In the genomic region with DNA sequence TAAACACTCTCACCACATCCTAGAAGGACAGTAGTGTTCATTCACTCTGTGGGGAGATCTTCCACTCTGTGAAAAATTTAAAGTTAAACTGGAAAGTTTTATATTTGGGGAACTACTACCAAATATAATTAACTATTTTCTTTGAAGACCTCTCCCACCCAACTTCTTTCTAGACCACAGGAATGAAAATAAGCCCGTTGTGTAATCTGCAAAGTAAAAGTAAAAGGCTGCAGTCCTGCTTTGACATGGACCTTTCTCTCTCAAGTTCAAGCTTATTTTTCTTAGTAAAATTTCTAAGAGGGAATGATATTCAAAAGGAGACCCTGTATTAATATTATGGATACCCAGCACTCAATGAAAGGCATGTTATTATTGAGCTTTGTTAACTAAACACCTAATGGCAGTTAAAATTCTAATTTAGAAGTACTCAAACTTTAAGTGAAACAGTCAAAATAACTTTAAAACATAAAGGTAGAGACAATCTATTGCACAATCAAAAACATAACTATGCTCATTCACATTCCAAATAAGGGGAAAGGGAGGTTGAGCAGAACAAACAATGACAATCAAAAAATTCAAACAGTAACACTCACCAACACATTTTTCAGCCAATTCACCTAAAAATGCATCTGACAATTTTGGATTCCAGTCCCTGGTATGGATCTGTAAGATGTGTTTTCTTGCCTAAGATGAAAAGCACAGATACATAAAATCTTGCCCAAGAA, we compare ENCODE assay signal across 20 cellular contexts.
DNase-seq lines count a peak whose midpoint lies in the region; ATAC-seq and TF ChIP-seq lines count a peak whose summit lies in the region.
"Had no signal": no experiment of that assay in that cellular context is flagged by ENCODE, and none has a peak within 500 bp of the region (broad histone marks: within the 10 kb centered on the region; RNA-seq: fewer than 3 reads in every experiment).

No MANE protein-coding gene starts in this region.

- H3K27me3 Mint-ChIP-seq in GM23338 (ENCODE audit: insufficient read depth, low read depth, poor library complexity) = peaks cover 2% of the 10 kb centered on the region
- H3K27me3 Mint-ChIP-seq in progenitor cell of endocrine pancreas = no peaks in the 10 kb centered on the region
- H3K27me3 Mint-ChIP-seq: activated CD4-positive, alpha-beta T cell treated with anti-CD3 and anti-CD28 coated beads for 36 hours; activated naive CD4-positive, alpha-beta T cell treated with anti-CD3 and anti-CD28 coated beads, Interleukin-2, amount 10 ng/mL, durations not matched to agents 7 days and 5 days; effector memory CD8-positive, alpha-beta T cell had no signal

- H3F3A ChIP-seq in GM23338 (replicated peaks; ENCODE audit: low read depth) = no peaks in the 10 kb centered on the region

- no peaks in the 10 kb centered on the region for H3K36me3 ChIP-seq in GM23338 (ENCODE audit: insufficient read depth)

- no peaks in the 10 kb centered on the region for H4K20me1 ChIP-seq in GM23338 (replicated peaks; ENCODE audit: insufficient read depth)

- no peak overlapping the region for H3K4me2 ChIP-seq in GM23338
- H3K4me2 ChIP-seq: SK-N-SH had no signal

- no peaks in the 10 kb centered on the region for H3K4me1 ChIP-seq in GM23338 (ENCODE audit: insufficient read depth)
- H3K4me1 ChIP-seq: pancreas had no signal

- H3K27ac Mint-ChIP-seq in GM23338 (no peak overlapping the region), progenitor cell of endocrine pancreas (no peak overlapping the region)
- H3K27ac Mint-ChIP-seq: activated CD4-positive, alpha-beta T cell treated with anti-CD3 and anti-CD28 coated beads for 36 hours; activated naive CD4-positive, alpha-beta T cell treated with anti-CD3 and anti-CD28 coated beads, Interleukin-2, amount 10 ng/mL, durations not matched to agents 7 days and 5 days had no signal

- H3K9me3 Mint-ChIP-seq in GM23338 (no peaks in the 10 kb centered on the region), progenitor cell of endocrine pancreas (ENCODE audit: low read depth) (no peaks in the 10 kb centered on the region)
- H3K9me3 Mint-ChIP-seq: activated naive CD4-positive, alpha-beta T cell treated with anti-CD3 and anti-CD28 coated beads, Interleukin-2, amount 10 ng/mL, durations not matched to agents 7 days and 5 days; effector memory CD8-positive, alpha-beta T cell had no signal

- H3K4me3 ChIP-seq in GM23338 (no peak overlapping the region), coronary artery (no peak overlapping the region)
- H3K4me3 ChIP-seq: left lung, pancreas, skin epidermis, thoracic aorta had no signal

- no peak overlapping the region for H2AFZ ChIP-seq in GM23338

- ATAC-seq in GM23338 = no peak
- ATAC-seq: activated CD4-positive, alpha-beta T cell treated with anti-CD3 and anti-CD28 coated beads for 36 hours; effector memory CD8-positive, alpha-beta T cell; foreskin keratinocyte; left lung; pancreas had no signal

- H3K79me2 ChIP-seq in GM23338 (replicated peaks; ENCODE audit: insufficient read depth) = no peaks in the 10 kb centered on the region

- H3K27me3 ChIP-seq in GM23338 (ENCODE audit: insufficient read depth) = no peaks in the 10 kb centered on the region
- H3K27me3 ChIP-seq: foreskin keratinocyte, left lung, pancreas had no signal

- H3K4me3 Mint-ChIP-seq in GM23338 (no peak overlapping the region), progenitor cell of endocrine pancreas (ENCODE audit: low read depth) (no peak overlapping the region)
- H3K4me3 Mint-ChIP-seq: activated CD4-positive, alpha-beta T cell treated with anti-CD3 and anti-CD28 coated beads for 36 hours; activated naive CD4-positive, alpha-beta T cell treated with anti-CD3 and anti-CD28 coated beads, Interleukin-2, amount 10 ng/mL, durations not matched to agents 7 days and 5 days; effector memory CD8-positive, alpha-beta T cell had no signal

- peak; percentile 3 for DNase-seq in AG08395 (ENCODE audit: low spot score)
- no peak for DNase-seq in GM23338 (ENCODE audit: low spot score)
- peak; percentile 41 for DNase-seq in astrocyte of the hippocampus (ENCODE audit: low read depth, low spot score)
- DNase-seq in iris pigment epithelial cell (ENCODE audit: low read depth) = peak; percentile 57
- no peak for DNase-seq in NCI-H2107 (lab: John Stamatoyannopoulos, UW)
- no peak for DNase-seq in kidney tubule cell (ENCODE audit: low spot score)
- no peak for DNase-seq in progenitor cell of endocrine pancreas (ENCODE audit: low spot score, unreplicated experiment)
- DNase-seq in coronary artery (ENCODE audit: low spot score) = no peak
- DNase-seq: activated CD4-positive, alpha-beta T cell treated with anti-CD3 and anti-CD28 coated beads for 36 hours; activated CD8-positive, alpha-beta memory T cell treated with anti-CD3 and anti-CD28 coated beads, Interleukin-2, amount 50 U/mL, for 48 hours; activated naive CD4-positive, alpha-beta T cell treated with anti-CD3 and anti-CD28 coated beads, Interleukin-2, amount 10 ng/mL, durations not matched to agents 7 days and 5 days; effector memory CD8-positive, alpha-beta T cell; foreskin keratinocyte; left lung; NCI-H1048; NCI-H526 treated with DMSO at 0.1 percent for 48 hours; pancreas; SK-N-SH had no signal

- H3K4me1 Mint-ChIP-seq in GM23338 = no peaks in the 10 kb centered on the region
- H3K4me1 Mint-ChIP-seq in progenitor cell of endocrine pancreas (ENCODE audit: low read depth) = peaks cover under 1% of the 10 kb centered on the region
- H3K4me1 Mint-ChIP-seq: activated naive CD4-positive, alpha-beta T cell treated with anti-CD3 and anti-CD28 coated beads, Interleukin-2, amount 10 ng/mL, durations not matched to agents 7 days and 5 days had no signal

- H3K9me2 ChIP-seq in GM23338 (ENCODE audit: insufficient read depth) = no peaks in the 10 kb centered on the region
- H3K9me2 ChIP-seq: SK-N-SH had no signal

- H3K36me3 Mint-ChIP-seq in GM23338 (ENCODE audit: low read depth) (no peaks in the 10 kb centered on the region), progenitor cell of endocrine pancreas (ENCODE audit: insufficient read depth) (peaks cover 5% of the 10 kb centered on the region)

- H3K27ac ChIP-seq in GM23338 (ENCODE audit: low read depth) (0 out of 2 replicates have a peak overlapping the region, but pooled peaks have one; percentile 24), coronary artery (no peak overlapping the region)
- H3K27ac ChIP-seq: foreskin keratinocyte, left lung, pancreas, skin epidermis, thoracic aorta had no signal

- TF ChIP-seq CTCF in GM23338 (conservative IDR thresholded peaks at IDR 0.05; ENCODE audit: low read depth in 2 of 2) (no peak), progenitor cell of endocrine pancreas (IDR thresholded peaks at IDR 0.05; ENCODE audit: unreplicated experiment) (no peak), coronary artery (IDR thresholded peaks at IDR 0.05) (no peak)

TF ChIP-seq in GM23338, 12 proteins besides CTCF, POLR2A, EP300 and RAD21:
- no peak for TF ChIP-seq ZNF114 (CRISPR knock-in tag; IDR thresholded peaks at IDR 0.05)
- TF ChIP-seq, protein P1, sequence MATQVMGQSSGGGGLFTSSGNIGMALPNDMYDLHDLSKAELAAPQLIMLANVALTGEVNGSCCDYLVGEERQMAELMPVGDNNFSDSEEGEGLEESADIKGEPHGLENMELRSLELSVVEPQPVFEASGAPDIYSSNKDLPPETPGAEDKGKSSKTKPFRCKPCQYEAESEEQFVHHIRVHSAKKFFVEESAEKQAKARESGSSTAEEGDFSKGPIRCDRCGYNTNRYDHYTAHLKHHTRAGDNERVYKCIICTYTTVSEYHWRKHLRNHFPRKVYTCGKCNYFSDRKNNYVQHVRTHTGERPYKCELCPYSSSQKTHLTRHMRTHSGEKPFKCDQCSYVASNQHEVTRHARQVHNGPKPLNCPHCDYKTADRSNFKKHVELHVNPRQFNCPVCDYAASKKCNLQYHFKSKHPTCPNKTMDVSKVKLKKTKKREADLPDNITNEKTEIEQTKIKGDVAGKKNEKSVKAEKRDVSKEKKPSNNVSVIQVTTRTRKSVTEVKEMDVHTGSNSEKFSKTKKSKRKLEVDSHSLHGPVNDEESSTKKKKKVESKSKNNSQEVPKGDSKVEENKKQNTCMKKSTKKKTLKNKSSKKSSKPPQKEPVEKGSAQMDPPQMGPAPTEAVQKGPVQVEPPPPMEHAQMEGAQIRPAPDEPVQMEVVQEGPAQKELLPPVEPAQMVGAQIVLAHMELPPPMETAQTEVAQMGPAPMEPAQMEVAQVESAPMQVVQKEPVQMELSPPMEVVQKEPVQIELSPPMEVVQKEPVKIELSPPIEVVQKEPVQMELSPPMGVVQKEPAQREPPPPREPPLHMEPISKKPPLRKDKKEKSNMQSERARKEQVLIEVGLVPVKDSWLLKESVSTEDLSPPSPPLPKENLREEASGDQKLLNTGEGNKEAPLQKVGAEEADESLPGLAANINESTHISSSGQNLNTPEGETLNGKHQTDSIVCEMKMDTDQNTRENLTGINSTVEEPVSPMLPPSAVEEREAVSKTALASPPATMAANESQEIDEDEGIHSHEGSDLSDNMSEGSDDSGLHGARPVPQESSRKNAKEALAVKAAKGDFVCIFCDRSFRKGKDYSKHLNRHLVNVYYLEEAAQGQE (IDR thresholded peaks at IDR 0.05; ENCODE audit: unreplicated experiment) = no peak

Comparison
In these comparisons a context has a peak if more than half of its experiments do, and no peak if none do; other contexts are left out.
1. DNase-seq: peak in AG08395 (single experiment), astrocyte of the hippocampus (single experiment) and iris pigment epithelial cell (single experiment); none in GM23338 (single experiment), NCI-H2107 (single experiment), kidney tubule cell (single experiment), progenitor cell of endocrine pancreas (single experiment) and coronary artery (single experiment).